8 cellular contexts compared by ENCODE assay signal in genomic region chr14:23954279-23954614, GRCh38. TPM values are rescaled to one million over a fixed set of nuclear protein-coding genes. Genes with fewer than 3 reads are reported as not detected.
DNase-seq lines count a peak whose midpoint lies in the region; ATAC-seq, FAIRE-seq and TF ChIP-seq lines count a peak whose summit lies in the region.
"Not testable (repeated sequence)": the region's sequence is repeated elsewhere in the genome, so short reads cannot be mapped to it uniquely, and the experiment has no call there.

No MANE protein-coding gene starts in this region.

- not testable (repeated sequence) for TF ChIP-seq RAD21 in A549 (conservative IDR thresholded peaks at IDR 0.05 in 1 of 2, IDR thresholded peaks at IDR 0.05 in 1 of 2)

- H3K4me3 ChIP-seq in A549 (peak overlapping the region; percentile 80), PC-9 (peak overlapping the region; percentile 78), epithelial cell of proximal tubule (ENCODE audit: low read depth, low read length) (peak overlapping the region; percentile 63), lung (peak overlapping the region; percentile 92), skeletal muscle cell (ENCODE audit: low read depth, low read length) (peak overlapping the region; percentile 70)

- H3K27ac ChIP-seq in A549 (peak overlapping the region; percentile 90 to 97), PC-9 (peak overlapping the region; percentile 70; the same call in 1 of the 2 replicates), lung (ENCODE audit: low read depth in 1 of 2, low read length in 1 of 2) (peak overlapping the region; percentile 77 to 90)

- not testable (repeated sequence) for H2AFZ ChIP-seq in PC-9

- not testable (repeated sequence) for TF ChIP-seq EP300 in A549 (IDR thresholded peaks at IDR 0.05)

- not testable (repeated sequence) for H3K27me3 ChIP-seq in PC-9 (ENCODE audit: insufficient read depth, low read depth); lung (ENCODE audit: control insufficient read depth, insufficient read depth)

- not testable (repeated sequence) for H4K20me1 ChIP-seq in PC-9 (ENCODE audit: insufficient read depth)

- peak overlapping the region; percentile 95 for H3K4me3 Mint-ChIP-seq in activated naive CD8-positive, alpha-beta T cell treated with anti-CD3 and anti-CD28 coated beads for 36 hours

- intact Hi-C loops in PC-9 (cut with micrococcal nuclease; ENCODE audit: unreplicated experiment): loop anchor here (1.0 kb wide), 2 partner anchors 322 to 365 kb away; no protein-coding TSS in a partner anchor

- not testable (repeated sequence) for H3K9me3 ChIP-seq in A549; PC-9 (ENCODE audit: insufficient read depth, low read depth); lung (ENCODE audit: control insufficient read depth in 2 of 2, insufficient read depth in 1 of 2, low read length in 1 of 2)

- H3F3A ChIP-seq in PC-9 (ENCODE audit: insufficient read depth, low read depth): not testable (repeated sequence)

- H3K4me2 ChIP-seq in A549: peak overlapping the region; percentile 87
- peak overlapping the region; percentile 82 for H3K4me2 ChIP-seq in PC-9

- H3K9me2 ChIP-seq in PC-9 (ENCODE audit: insufficient read depth): not testable (repeated sequence)

- H3K27ac Mint-ChIP-seq in activated naive CD8-positive, alpha-beta T cell treated with anti-CD3 and anti-CD28 coated beads for 36 hours: peak overlapping the region; percentile 87

- POLR2A ChIA-PET in A549 (lab: Yijun Ruan, JAX); PC-9 (lab: Charles Lee; ENCODE audit: unreplicated experiment): not testable (repeated sequence)

- not testable (repeated sequence) for H3K36me3 ChIP-seq in PC-9 (ENCODE audit: low read depth); lung (ENCODE audit: control insufficient read depth in 2 of 2, insufficient read depth in 2 of 2, low read length in 2 of 2)

- CTCF ChIA-PET in A549 (lab: Yijun Ruan, JAX): interaction anchor here (0.7 to 2.2 kb wide), 13 partner anchors 9 to 360 kb away, joined by 3 to 7 read pairs (median 3); partner anchors contain the start of genes DCAF11 and NRL
- CTCF ChIA-PET in PC-9 (lab: Charles Lee): interaction anchor here (0.6 kb wide), 1 partner anchor 340 kb away, joined by 3 read pairs; no protein-coding TSS in a partner anchor

- not testable (repeated sequence) for DNase-seq in A549 (ENCODE audit: low read depth in 1 of 2, low spot score in 1 of 2); PC-9; activated naive CD8-positive, alpha-beta T cell treated with anti-CD3 and anti-CD28 coated beads for 36 hours; epithelial cell of proximal tubule (ENCODE audit: low read depth); lung (ENCODE audit: low spot score); skeletal muscle cell (ENCODE audit: low read depth)

- FAIRE-seq in A549 (lab: Jason Lieb, UNC): not testable (repeated sequence)

- ATAC-seq in A549 (peak; percentile 10 to 14; a peak in 4 of 6 replicates), GM19023 (IDR thresholded peaks at IDR 0.05; ENCODE audit: unreplicated experiment) (peak; percentile 8), HG02852 (IDR thresholded peaks at IDR 0.05; ENCODE audit: unreplicated experiment) (peak; percentile 16)
- not testable (repeated sequence) for ATAC-seq in lung (ENCODE audit: insufficient read depth, low FRiP score)

- WGBS in A549 (ENCODE audit: missing lambda C conversion rate): 13% methylated on average over 6 of the region's 6 CpGs
- WGBS in lung, 2 donors: 16 to 18% methylated on average over 6 of the region's 6 CpGs

- H3K9me3 Mint-ChIP-seq in activated naive CD8-positive, alpha-beta T cell treated with anti-CD3 and anti-CD28 coated beads for 36 hours: not testable (repeated sequence)

- TF ChIP-seq CTCF in A549 (IDR thresholded peaks at IDR 0.05); epithelial cell of proximal tubule (conservative IDR thresholded peaks at IDR 0.05; ENCODE audit: low read depth, low read length); lung (IDR thresholded peaks at IDR 0.05; ENCODE audit: control extremely low read depth, extremely low read depth): not testable (repeated sequence)
- TF ChIP-seq CTCF in PC-9 (conservative IDR thresholded peaks at IDR 0.05): peak; percentile 30; the same call in 1 of the 2 replicates

- not testable (repeated sequence) for H3K27me3 Mint-ChIP-seq in activated naive CD8-positive, alpha-beta T cell treated with anti-CD3 and anti-CD28 coated beads for 36 hours

- not testable (repeated sequence) for BruUV-seq in PC-9 (replicated peaks; lab: Mats Ljungman, UMichigan)

- H3K4me1 ChIP-seq in A549; PC-9 (replicated peaks; ENCODE audit: insufficient read depth); lung (ENCODE audit: control insufficient read depth in 2 of 2, insufficient read depth in 2 of 2, low read length in 2 of 2): not testable (repeated sequence)

- TF ChIP-seq POLR2A in A549 (IDR thresholded peaks at IDR 0.05; ENCODE audit: low read length): not testable (repeated sequence)

- not testable (repeated sequence) for H3K79me2 ChIP-seq in PC-9 (ENCODE audit: low read depth)

- H3K36me3 Mint-ChIP-seq in activated naive CD8-positive, alpha-beta T cell treated with anti-CD3 and anti-CD28 coated beads for 36 hours: peaks cover 12% of the 10 kb centered on the region

- peaks cover 20% of the 10 kb centered on the region for H3K4me1 Mint-ChIP-seq in activated naive CD8-positive, alpha-beta T cell treated with anti-CD3 and anti-CD28 coated beads for 36 hours

RNA-seq across cellular contexts. Expression of gene DHRS4, which starts 0.7 kb away (rescaled TPM):
- polyA plus RNA-seq in A549 (2011; rRNA removed): 26.5 and 28.5 TPM in 2 replicates
- 57.8 and 60.2 TPM in 2 replicates for polyA plus RNA-seq in A549 (2012; cell fraction: cytosol; rRNA removed)
- polyA plus RNA-seq in A549 (2012; cell fraction: nucleus; rRNA removed): 39.2 and 41.7 TPM in 2 replicates
- 60.9 to 64.8 TPM (median 62.7 TPM) in 3 replicates for polyA plus RNA-seq in A549 (2017; fragmentation: RNase III; extraction: RNeasy Plus Mini Kit Qiagen cat#74134 plus additional on column Dnase treatment)
- 18.8 and 21.7 TPM in 2 replicates for polyA minus RNA-seq in A549 (2011; rRNA and poly(A)+ RNA removed)
- total RNA-seq in PC-9 (2021): 17.6 and 24.1 TPM in 2 replicates
- 10 to 100 TPM; 18.0 to 21.4 TPM for total RNA-seq in activated naive CD8-positive, alpha-beta T cell treated with anti-CD3 and anti-CD28 coated beads for 36 hours
- total RNA-seq in epithelial cell of proximal tubule: 33.1 and 43.7 TPM in 2 replicates
- 10 to 100 TPM; 36.0 to 37.3 TPM for total RNA-seq in lung
- 10 to 100 TPM; 45.0 to 45.9 TPM for polyA plus RNA-seq in lung

RNA-seq across cellular contexts. Expression of gene DHRS4L2, which starts 34.5 kb away (rescaled TPM):
- polyA plus RNA-seq in A549 (2011; rRNA removed) (18.8 and 23.4 TPM in 2 replicates), A549 (2017; fragmentation: RNase III; extraction: RNeasy Plus Mini Kit Qiagen cat#74134 plus additional on column Dnase treatment) (25.6 to 28.1 TPM (median 27.0 TPM) in 3 replicates), lung (10 to 100 TPM; 30.4 to 44.7 TPM)
- 29.7 and 29.8 TPM in 2 replicates for polyA plus RNA-seq in A549 (2012; cell fraction: cytosol; rRNA removed)
- polyA plus RNA-seq in A549 (2012; cell fraction: nucleus; rRNA removed): 19.9 and 20.5 TPM in 2 replicates
- polyA minus RNA-seq in A549 (2011; rRNA and poly(A)+ RNA removed): 19.1 and 19.4 TPM in 2 replicates
- total RNA-seq in PC-9 (2021) (14.8 and 22.8 TPM in 2 replicates), epithelial cell of proximal tubule (13.6 and 14.8 TPM in 2 replicates), lung (10 to 100 TPM; 17.0 to 29.2 TPM)
- 10 to 100 TPM; 18.1 to 20.8 TPM for total RNA-seq in activated naive CD8-positive, alpha-beta T cell treated with anti-CD3 and anti-CD28 coated beads for 36 hours
